ENCODE assay signal across 9 cellular contexts in the genomic region with DNA sequence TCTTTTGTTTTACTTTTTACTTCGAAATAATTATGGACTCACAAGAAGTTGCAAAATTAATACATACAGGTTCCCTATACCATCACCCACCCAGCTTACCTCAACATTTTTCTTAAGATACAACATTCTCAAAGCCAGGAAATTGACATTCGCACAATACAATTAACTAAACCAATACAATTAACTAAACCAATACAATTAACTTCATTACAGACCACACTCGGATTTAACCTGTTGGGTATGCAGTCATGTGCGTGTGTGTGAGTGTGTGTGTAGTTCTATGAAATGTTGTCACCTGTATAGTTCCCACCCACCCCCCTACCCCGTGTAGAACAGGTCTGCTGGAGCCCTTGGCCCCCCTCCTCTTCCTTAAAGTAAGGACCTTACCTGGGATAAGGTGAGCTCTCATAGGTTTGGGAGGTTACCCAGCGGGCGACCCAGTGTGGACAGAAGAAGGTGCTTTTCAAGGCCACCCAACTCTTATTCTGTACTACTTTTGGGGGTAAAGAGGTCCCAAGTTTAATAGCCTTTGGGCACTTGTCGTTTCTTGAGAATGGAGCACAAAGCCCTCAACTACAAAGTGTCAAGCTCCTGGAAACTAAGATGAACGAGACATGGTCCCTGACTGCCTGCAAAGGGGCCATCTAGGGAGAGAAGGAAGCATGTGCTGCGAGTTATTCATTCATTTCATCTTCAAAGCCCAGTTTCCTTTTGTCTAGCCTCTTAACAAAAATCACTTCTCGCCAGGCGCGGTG. TPM values are rescaled to one million over a fixed set of nuclear protein-coding genes. Genes with fewer than 3 reads are reported as not detected.
DNase-seq lines count a peak whose midpoint lies in the region; ATAC-seq, FAIRE-seq and TF ChIP-seq lines count a peak whose summit lies in the region.
"Had no signal": no experiment of that assay in that cellular context is flagged by ENCODE, and none has a peak within 500 bp of the region (broad histone marks: within the 10 kb centered on the region; RNA-seq: fewer than 3 reads in every experiment).

No MANE protein-coding gene starts in this region.

- H2BK5ac ChIP-seq in IMR-90 (ENCODE audit: low read depth, low read length, poor library complexity, severe bottlenecking), result peak overlapping the region; percentile 33

- BruUV-seq in IMR-90 (replicated peaks; lab: Mats Ljungman, UMichigan), result no TSS peak
- BruUV-seq in GM12878 (replicated peaks; lab: Mats Ljungman, UMichigan), result no TSS peak

- POLR2A ChIA-PET in A549 (lab: Yijun Ruan, JAX), result no interaction called here
- POLR2A ChIA-PET in IMR-90 (lab: Charles Lee; ENCODE audit: unreplicated experiment), result interaction anchor here (1.1 kb wide), 1 partner anchor 61 kb away, joined by 3 read pairs; no protein-coding TSS in a partner anchor
- POLR2A ChIA-PET in GM12878 (lab: Charles Lee), result interaction anchor here (0.5 to 1.8 kb wide), 4 partner anchors 9 to 46 kb away, joined by 3 to 5 read pairs (median 4); no protein-coding TSS in a partner anchor

- H2AK5ac ChIP-seq in IMR-90 (ENCODE audit: low read depth, low read length), result peak overlapping the region; percentile 98; the same call in 1 of the 2 replicates

- H2AFZ ChIP-seq in IMR-90 (replicated peaks; ENCODE audit: low read length, poor library complexity) (peak overlapping the region; percentile 96), GM12878 (ENCODE audit: control insufficient read depth, low read depth, low read length) (peak overlapping the region; percentile 45)

- ATAC-seq in A549 (no peak), IMR-90 (ENCODE audit: low read depth) (no peak), GM12878 (no peak), mucosa of descending colon (no peak), HG03095 (IDR thresholded peaks at IDR 0.05; ENCODE audit: unreplicated experiment) (no peak), GM18867 (IDR thresholded peaks at IDR 0.05; ENCODE audit: unreplicated experiment) (no peak)

- H3K9me1 ChIP-seq in IMR-90 (ENCODE audit: insufficient read depth, low read length), result no peaks in the 10 kb centered on the region

- no peak overlapping the region for H3K18ac ChIP-seq in IMR-90 (ENCODE audit: low read depth, low read length)

- RAD21 ChIA-PET in GM12878 (lab: Charles Lee; ENCODE audit: unreplicated experiment), result interaction anchor here (1.0 kb wide), 2 partner anchors 50 to 63 kb away, joined by 3 to 4 read pairs; no protein-coding TSS in a partner anchor

- intact Hi-C loops in IMR-90 (cut with micrococcal nuclease), result no loop called here
- intact Hi-C loops in GM12878 (cut with micrococcal nuclease; ENCODE audit: unreplicated experiment), result loop anchor here (1.0 to 5.0 kb wide), 2 partner anchors 46 to 134 kb away; partner anchors contain the start of gene SRSF3
- intact Hi-C loops in mucosa of descending colon (cut with DNase I, micrococcal nuclease), result loop anchor here in 1 of 2 donors (10.0 kb wide), 1 partner anchor 47 kb away; the partner anchor contains the start of gene SRSF3

- SMC1A ChIA-PET in GM12878 (lab: Charles Lee; ENCODE audit: uncharacterized antibody, unreplicated experiment), result interaction anchor here (0.9 to 1.5 kb wide), 9 partner anchors 10 to 137 kb away, joined by 3 to 5 read pairs (median 3); no protein-coding TSS in a partner anchor

- no peak for TF ChIP-seq EP300 in A549 (IDR thresholded peaks at IDR 0.05)
- no peak for TF ChIP-seq EP300 in GM12878 (IDR thresholded peaks at IDR 0.05; ENCODE audit: borderline replicate concordance in 1 of 2, control insufficient read depth in 1 of 2, low read depth in 2 of 2, low read length in 2 of 2)

- H3K4me3 ChIP-seq in A549 (peak overlapping the region; percentile 67; the same call in 1 of the 3 replicates), IMR-90 (ENCODE audit: insufficient read depth, low read depth, low read length) (peak overlapping the region; percentile 97; the same call in 1 of the 2 replicates), GM12878 (no peak overlapping the region), mucosa of descending colon (peak overlapping the region; percentile 83)

- H3K27ac ChIP-seq in A549, result peak overlapping the region; percentile 90 to 99
- H3K27ac ChIP-seq in IMR-90 (ENCODE audit: insufficient read depth, low read length), result no peak overlapping the region
- no peak overlapping the region for H3K27ac ChIP-seq in GM12878 (ENCODE audit: control insufficient read depth, insufficient read depth)

- H3K27me3 ChIP-seq in IMR-90 (ENCODE audit: control insufficient read depth, insufficient read depth, low read length) (no peaks in the 10 kb centered on the region), GM12878 (replicated peaks in 1 of 2; ENCODE audit: control insufficient read depth in 2 of 2, insufficient read depth in 2 of 2, low read length in 1 of 2) (no peaks in the 10 kb centered on the region)

- TF ChIP-seq RAD21 in A549 (conservative IDR thresholded peaks at IDR 0.05 in 1 of 2, IDR thresholded peaks at IDR 0.05 in 1 of 2), result no peak
- no peak for TF ChIP-seq RAD21 in IMR-90 (IDR thresholded peaks at IDR 0.05; ENCODE audit: low read length)
- TF ChIP-seq RAD21 in GM12878 (IDR thresholded peaks at IDR 0.05; ENCODE audit: insufficient read depth, low read depth, low read length), result no peak

- in situ Hi-C loops in IMR-90 (cut with MboI; ENCODE audit: low sequenced_read_pairs) (loop anchor here (5.0 kb wide), 1 partner anchor 44 kb away; the partner anchor contains the start of gene SRSF3), GM12878 (cut with MboI) (no loop called here)

- H3K9ac ChIP-seq in IMR-90 (ENCODE audit: low read depth, low read length), result no peak overlapping the region; the same call in 1 of the 2 replicates
- no peak overlapping the region for H3K9ac ChIP-seq in GM12878 (ENCODE audit: control insufficient read depth, insufficient read depth, low read length)

- TF ChIP-seq CTCF in A549 (IDR thresholded peaks at IDR 0.05) (no peak), IMR-90 (conservative IDR thresholded peaks at IDR 0.05; ENCODE audit: low read depth, low read length) (no peak), GM12878 (IDR thresholded peaks at IDR 0.05 in 2 of 3, conservative IDR thresholded peaks at IDR 0.05 in 1 of 3; ENCODE audit: control insufficient read depth in 2 of 3, extremely low read depth in 1 of 3, insufficient read depth in 1 of 3, low read depth in 3 of 3, low read length in 3 of 3) (no peak), mucosa of descending colon (IDR thresholded peaks at IDR 0.05) (no peak)

- peak overlapping the region; percentile 81 to 86 for H4K8ac ChIP-seq in IMR-90 (ENCODE audit: low read depth in 2 of 2, low read length in 2 of 2)

- DNase-seq in A549 (ENCODE audit: low read depth in 1 of 2, low spot score in 1 of 2) (no peak), IMR-90 (no peak), GM12878 (ENCODE audit: low read depth, low spot score) (no peak), mucosa of descending colon (peak in 1 of 3 donors; percentile 26), GM03348 (ENCODE audit: low spot score) (no peak), SHP77 (lab: John Stamatoyannopoulos, UW) (no peak)

- H4K20me1 ChIP-seq in IMR-90 (ENCODE audit: insufficient read depth, low read length) (peaks cover 17% of the 10 kb centered on the region; the same call in 1 of the 2 replicates), GM12878 (ENCODE audit: control insufficient read depth, insufficient read depth) (no peaks in the 10 kb centered on the region)

- H2BK15ac ChIP-seq in IMR-90 (ENCODE audit: low read depth, low read length), result peak overlapping the region; percentile 66; the same call in 1 of the 3 replicates

- H3K14ac ChIP-seq in IMR-90 (replicated peaks; ENCODE audit: low read depth, low read length), result no peak overlapping the region

- H3K79me1 ChIP-seq in IMR-90 (ENCODE audit: low read depth in 1 of 2, low read length in 2 of 2), result peaks cover 0 to 42% of the 10 kb centered on the region in 2 experiments; a peak in 2 of 4 replicates

- TF ChIP-seq POLR2A in A549 (IDR thresholded peaks at IDR 0.05; ENCODE audit: low read length), result no peak
- no peak for TF ChIP-seq POLR2A in IMR-90 (IDR thresholded peaks at IDR 0.05; ENCODE audit: low read depth, low read length)
- no peak for TF ChIP-seq POLR2A in GM12878 (IDR thresholded peaks at IDR 0.05; ENCODE audit: low read depth, low read length)

- H2BK20ac ChIP-seq in IMR-90 (ENCODE audit: low read depth, low read length), result peak overlapping the region; percentile 16; the same call in 1 of the 2 replicates

- H4K91ac ChIP-seq in IMR-90 (ENCODE audit: insufficient read depth, low read depth, low read length), result peak overlapping the region; percentile 1; the same call in 1 of the 2 replicates

- no peak overlapping the region; the same call in 1 of the 2 replicates for H3K56ac ChIP-seq in IMR-90 (ENCODE audit: extremely low read depth, insufficient read depth, low read length)

- H2BK120ac ChIP-seq in IMR-90 (ENCODE audit: low read depth, low read length), result 0 out of 2 replicates have a peak overlapping the region, but pooled peaks have one; percentile 20

- WGBS in A549 (ENCODE audit: missing lambda C conversion rate), result 68% methylated on average over 13 of the region's 13 CpGs
- 100% methylated on average over 1 of the region's 13 CpGs; no CpG with 5 or more reads in 1 of the 2 experiments for WGBS in IMR-90 (ENCODE audit: extremely low coverage in 2 of 2, insufficient read length in 1 of 2), 2 experiments
- WGBS in GM12878 (ENCODE audit: insufficient coverage, insufficient replicate concordance, low lambda C conversion rate, missing lambda C conversion rate), result 57% methylated on average over 13 of the region's 13 CpGs

- H3K23ac ChIP-seq in IMR-90 (ENCODE audit: low read depth, low read length), result no peak overlapping the region

- FAIRE-seq in A549 (lab: Jason Lieb, UNC), result no peak
- FAIRE-seq in GM12878 (lab: Jason Lieb, UNC), result no peak
- FAIRE-seq: TTC549 had no signal

- H3K79me2 ChIP-seq in GM12878 (ENCODE audit: control insufficient read depth, insufficient read depth, low read length), result peaks cover 38% of the 10 kb centered on the region

- H3K4me1 ChIP-seq in A549 (peaks cover 27% of the 10 kb centered on the region), IMR-90 (ENCODE audit: control insufficient read depth, insufficient read depth, low read length) (peaks cover 3% of the 10 kb centered on the region; the same call in 1 of the 2 replicates), GM12878 (ENCODE audit: control insufficient read depth, insufficient read depth, low read length) (peaks cover 19% of the 10 kb centered on the region), mucosa of descending colon (ENCODE audit: low read depth) (peaks cover 31% of the 10 kb centered on the region)

- H3K9me3 ChIP-seq in A549, result no peaks in the 10 kb centered on the region
- H3K9me3 ChIP-seq in IMR-90 (ENCODE audit: control insufficient read depth, insufficient read depth, low read length), result no peaks in the 10 kb centered on the region
- H3K9me3 ChIP-seq in GM12878 (replicated peaks; ENCODE audit: control insufficient read depth, insufficient read depth, low read length), result no peaks in the 10 kb centered on the region
- no peaks in the 10 kb centered on the region for H3K9me3 ChIP-seq in mucosa of descending colon

- dilution Hi-C loops in IMR-90 (cut with HindIII; ENCODE audit: low sequenced_read_pairs, unreplicated experiment), result no loop called here

- peak overlapping the region; percentile 34 for H3K4ac ChIP-seq in IMR-90 (ENCODE audit: low read depth, low read length)

- no peaks in the 10 kb centered on the region for H3K36me3 ChIP-seq in IMR-90 (ENCODE audit: control insufficient read depth, insufficient read depth, low read length)
- H3K36me3 ChIP-seq in GM12878 (ENCODE audit: control insufficient read depth in 2 of 2, insufficient read depth in 2 of 2, low read length in 1 of 2), result no peaks in the 10 kb centered on the region
- H3K36me3 ChIP-seq in mucosa of descending colon (ENCODE audit: low read depth), result no peaks in the 10 kb centered on the region

- H4K5ac ChIP-seq in IMR-90 (ENCODE audit: low read depth, low read length), result peak overlapping the region; percentile 35; the same call in 1 of the 2 replicates

- H3K4me2 ChIP-seq in A549 (peak overlapping the region; percentile 56), IMR-90 (ENCODE audit: low read depth, low read length) (peak overlapping the region; percentile 63), GM12878 (ENCODE audit: control insufficient read depth, insufficient read depth) (peak overlapping the region; percentile 53; the same call in 1 of the 2 replicates)

- H2AK9ac ChIP-seq in IMR-90 (replicated peaks; ENCODE audit: low read depth, low read length, poor library complexity), result peak overlapping the region; percentile 92

- CTCF ChIA-PET in A549 (lab: Yijun Ruan, JAX), result interaction anchor here (1.1 to 1.3 kb wide), 2 partner anchors 28 to 31 kb away, joined by 3 to 8 read pairs; no protein-coding TSS in a partner anchor
- CTCF ChIA-PET in IMR-90 (lab: Yijun Ruan, JAX), result no interaction called here
- CTCF ChIA-PET in GM12878 (lab: Yijun Ruan, JAX), result interaction anchor here (1.1 kb wide), 1 partner anchor 125 kb away, joined by 4 read pairs; no protein-coding TSS in a partner anchor

RNA-seq across cellular contexts. Expression of gene STK38, which starts 0.5 kb away (rescaled TPM):
- 30.0 and 30.7 TPM in 2 replicates for polyA plus RNA-seq in A549 (2011; rRNA removed)
- 7.9 and 10.0 TPM in 2 replicates for polyA plus RNA-seq in A549 (2012; cell fraction: cytosol; rRNA removed)
- polyA plus RNA-seq in A549 (2012; cell fraction: nucleus; rRNA removed), result 11.2 and 17.9 TPM in 2 replicates
- 30.9 to 31.6 TPM (median 31.0 TPM) in 3 replicates for polyA plus RNA-seq in A549 (2017; fragmentation: RNase III; extraction: RNeasy Plus Mini Kit Qiagen cat#74134 plus additional on column Dnase treatment)
- polyA minus RNA-seq in A549 (2011; rRNA and poly(A)+ RNA removed), result 9.8 and 11.4 TPM in 2 replicates
- total RNA-seq in IMR-90 (2012; rRNA removed), result 9.7 and 10.6 TPM in 2 replicates
- 14.6 and 19.7 TPM in 2 replicates for polyA plus RNA-seq in IMR-90 (2012; rRNA removed)
- polyA plus RNA-seq in IMR-90 (2012; cell fraction: cytosol; rRNA removed), result 4.8 and 5.6 TPM in 2 replicates
- 7.4 and 39.5 TPM in 2 replicates for polyA plus RNA-seq in IMR-90 (2012; cell fraction: nucleus; rRNA removed; ENCODE audit: low replicate concordance)
- total RNA-seq in GM12878 (2013; cell fraction: nucleolus; rRNA removed), result 26.5 and 28.5 TPM in 2 replicates
- 9.4 and 10.5 TPM in 2 replicates for total RNA-seq in GM12878 (2014; rRNA removed)
- total RNA-seq in GM12878 (2014; rRNA removed; fragmentation: Illumina TruSeq; extraction: Trizol), result 13.6 and 13.7 TPM in 2 replicates
- 13.1 and 15.4 TPM in 2 replicates for total RNA-seq in GM12878 (2021)
- 10.0 TPM for polyA plus RNA-seq in GM12878 (2011; ENCODE audit: low read depth)
- 13.5 and 17.0 TPM in 2 replicates for polyA plus RNA-seq in GM12878 (2011; rRNA removed)
- polyA plus RNA-seq in GM12878 (2011; cell fraction: cytosol; rRNA removed), result 7.0 and 10.3 TPM in 2 replicates
- 18.9 and 19.3 TPM in 2 replicates for polyA plus RNA-seq in GM12878 (2011; cell fraction: nucleus; rRNA removed)
- polyA plus RNA-seq in GM12878 (2012), result 10.1 and 13.7 TPM in 2 replicates
- 18.7 and 22.1 TPM in 2 replicates for polyA plus RNA-seq in GM12878 (2014; fragmentation: Illumina TruSeq; extraction: Trizol)
- 1 to 10 TPM; 4.1 to 6.6 TPM for polyA plus RNA-seq in GM12878 (2014; fragmentation: Nextera tagmentation; extraction: Ambion mirVana)
- polyA plus RNA-seq in GM12878 (2014; rRNA removed), result 11.2 and 11.8 TPM in 2 replicates
- polyA plus RNA-seq in GM12878 (2016; fragmentation: Nextera tagmentation; extraction: Ambion mirVana), result 10 to 100 TPM; 17.1 to 17.5 TPM
- polyA minus RNA-seq in GM12878 (2011; rRNA and poly(A)+ RNA removed), result 6.7 and 7.2 TPM in 2 replicates
- 3.7 and 5.0 TPM in 2 replicates for polyA minus RNA-seq in GM12878 (2011; cell fraction: cytosol; rRNA and poly(A)+ RNA removed)
- polyA minus RNA-seq in GM12878 (2011; cell fraction: nucleus; rRNA and poly(A)+ RNA removed), result 5.0 and 7.3 TPM in 2 replicates
- total RNA-seq in mucosa of descending colon, result 10 to 100 TPM; 67.3 to 80.7 (median 69.9) TPM

RNA-seq across cellular contexts. Expression of gene SRSF3, which starts 46.3 kb away (rescaled TPM):
- 339 and 652 TPM in 2 replicates for polyA plus RNA-seq in A549 (2011; rRNA removed)
- 383 and 445 TPM in 2 replicates for polyA plus RNA-seq in A549 (2012; cell fraction: cytosol; rRNA removed)
- 207 and 251 TPM in 2 replicates for polyA plus RNA-seq in A549 (2012; cell fraction: nucleus; rRNA removed)
- polyA plus RNA-seq in A549 (2017; fragmentation: RNase III; extraction: RNeasy Plus Mini Kit Qiagen cat#74134 plus additional on column Dnase treatment), result 582 to 629 TPM (median 605 TPM) in 3 replicates
- polyA minus RNA-seq in A549 (2011; rRNA and poly(A)+ RNA removed), result 152 and 175 TPM in 2 replicates
- 237 and 256 TPM in 2 replicates for total RNA-seq in IMR-90 (2012; rRNA removed)
- polyA plus RNA-seq in IMR-90 (2012; rRNA removed), result 297 and 394 TPM in 2 replicates
- polyA plus RNA-seq in IMR-90 (2012; cell fraction: cytosol; rRNA removed), result 52.5 and 172 TPM in 2 replicates
- 113 and 275 TPM in 2 replicates for polyA plus RNA-seq in IMR-90 (2012; cell fraction: nucleus; rRNA removed; ENCODE audit: low replicate concordance)
- total RNA-seq in GM12878 (2013; cell fraction: nucleolus; rRNA removed), result 206 and 241 TPM in 2 replicates
- total RNA-seq in GM12878 (2014; rRNA removed), result 195 and 229 TPM in 2 replicates
- 240 and 256 TPM in 2 replicates for total RNA-seq in GM12878 (2014; rRNA removed; fragmentation: Illumina TruSeq; extraction: Trizol)
- 456 and 467 TPM in 2 replicates for total RNA-seq in GM12878 (2021)
- 111 TPM for polyA plus RNA-seq in GM12878 (2011; ENCODE audit: low read depth)
- 499 and 606 TPM in 2 replicates for polyA plus RNA-seq in GM12878 (2011; rRNA removed)
- polyA plus RNA-seq in GM12878 (2011; cell fraction: cytosol; rRNA removed), result 365 and 371 TPM in 2 replicates
- polyA plus RNA-seq in GM12878 (2011; cell fraction: nucleus; rRNA removed), result 363 and 479 TPM in 2 replicates
- 225 and 308 TPM in 2 replicates for polyA plus RNA-seq in GM12878 (2012)
- 314 and 338 TPM in 2 replicates for polyA plus RNA-seq in GM12878 (2014; fragmentation: Illumina TruSeq; extraction: Trizol)
- 1,000 to 10,000 TPM in 1 of 2 experiments, 100 to 1,000 TPM in 1; 971 to 1,377 TPM for polyA plus RNA-seq in GM12878 (2014; fragmentation: Nextera tagmentation; extraction: Ambion mirVana)
- polyA plus RNA-seq in GM12878 (2014; rRNA removed), result 482 and 486 TPM in 2 replicates
- 100 to 1,000 TPM; 569 to 577 TPM for polyA plus RNA-seq in GM12878 (2016; fragmentation: Nextera tagmentation; extraction: Ambion mirVana)
- 211 and 244 TPM in 2 replicates for polyA minus RNA-seq in GM12878 (2011; rRNA and poly(A)+ RNA removed)
- polyA minus RNA-seq in GM12878 (2011; cell fraction: cytosol; rRNA and poly(A)+ RNA removed), result 69.4 and 86.1 TPM in 2 replicates
- polyA minus RNA-seq in GM12878 (2011; cell fraction: nucleus; rRNA and poly(A)+ RNA removed), result 133 and 210 TPM in 2 replicates
- total RNA-seq in mucosa of descending colon, result 100 to 1,000 TPM; 176 to 243 (median 229) TPM

Comparison
In these comparisons a context has a peak if more than half of its experiments do, and no peak if none do; other contexts are left out.
1. H3K27ac ChIP-seq: peak in A549 (2 of 2); none in IMR-90 (single experiment) and GM12878 (single experiment).
2. Peak in every context shown above with its lines, with median percentiles within 50 percentile points of each other: H3K4me2 ChIP-seq.